28 cellular contexts compared by ENCODE assay signal in the genomic region with DNA sequence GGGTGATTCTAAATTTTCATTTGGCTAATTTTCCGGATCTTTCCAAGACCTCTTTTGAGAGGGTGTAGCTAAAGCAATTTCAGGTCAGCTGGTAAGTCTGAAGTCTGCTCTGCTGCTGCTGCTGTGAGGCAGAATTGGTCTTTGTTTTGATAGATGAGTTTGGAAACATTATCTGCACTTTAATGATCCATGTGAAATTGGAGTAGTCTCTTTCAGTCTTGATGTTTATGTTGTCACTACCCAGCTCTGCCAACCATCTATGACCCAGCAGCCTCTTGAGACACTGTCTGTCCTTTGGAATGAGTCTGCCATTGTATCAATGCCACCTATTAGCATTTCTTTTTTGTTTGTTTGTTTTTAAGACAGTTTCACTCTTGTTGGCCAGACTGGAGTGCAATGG.
"Had no signal": no experiment of that assay in that cellular context is flagged by ENCODE, and none has a peak within 500 bp of the region (broad histone marks: within the 10 kb centered on the region; RNA-seq: fewer than 3 reads in every experiment).

No MANE protein-coding gene starts in this region.

- H3K4me3 ChIP-seq: PC-9, SJCRH30, SK-N-MC had no signal

- H3K27me3 ChIP-seq: SJCRH30 had no signal

- DNase-seq: Karpas-422, KBM-7, MM.1S, MV-4-11, NCI-H1092, NCI-H1105, NCI-H1417 treated with DMSO at 0.1 percent for 48 hours, NCI-H1436 treated with DMSO at 0.1 percent for 48 hours, NCI-H1694 treated with DMSO at 0.1 percent for 48 hours, NCI-H187 treated with DMSO at 0.1 percent for 48 hours, NCI-H2029, NCI-H2081, NCI-H2171 treated with DMSO at 0.1 percent for 48 hours, NCI-H2227 treated with DMSO at 0.1 percent for 48 hours, NCI-H345, NCI-H446, NCI-H510A treated with DMSO at 0.1 percent for 48 hours, NCI-H524 treated with DMSO at 0.1 percent for 48 hours, NCI-H526 treated with DMSO at 0.1 percent for 48 hours, NCI-H774, PC-9, SHP77, SIG-M5, SJCRH30, T-cell had no signal

- H3K4me1 ChIP-seq: SJCRH30 had no signal

- H3K27ac ChIP-seq: KMS-11, PC-9, RWPE1, SJCRH30, SK-N-MC had no signal

- H3K36me3 ChIP-seq: SJCRH30 had no signal

- H3K9me3 ChIP-seq: SJCRH30 had no signal
